34 cellular contexts compared by ENCODE assay signal in genomic region chr6:66232890-66233289, GRCh38.
"Had no signal": no experiment of that assay in that cellular context is flagged by ENCODE, and none has a peak within 500 bp of the region (broad histone marks: within the 10 kb centered on the region; RNA-seq: fewer than 3 reads in every experiment).

No MANE protein-coding gene starts in this region.

- H3K9me3 ChIP-seq: MG63 had no signal

- H3K27me3 ChIP-seq: MG63 had no signal

- H3K9ac ChIP-seq: KMS-11 had no signal

- DNase-seq: Karpas-422, Kasumi-1, KG1, MG63, MM.1S, MV-4-11, NCI-H1048, NCI-H1092, NCI-H1092 treated with DMSO at 0.1 percent for 48 hours, NCI-H1105, NCI-H1105 treated with DMSO at 0.1 percent for 48 hours, NCI-H1417, NCI-H1417 treated with DMSO at 0.1 percent for 48 hours, NCI-H1436, NCI-H1436 treated with DMSO at 0.1 percent for 48 hours, NCI-H146, NCI-H1694, NCI-H1694 treated with DMSO at 0.1 percent for 48 hours, NCI-H187, NCI-H187 treated with DMSO at 0.1 percent for 48 hours, NCI-H1930, NCI-H2029, NCI-H2029 treated with DMSO at 0.1 percent for 48 hours, NCI-H2081, NCI-H2081 treated with DMSO at 0.1 percent for 48 hours, NCI-H2107, NCI-H2171, NCI-H2227 treated with DMSO at 0.1 percent for 48 hours, NCI-H226, NCI-H345, NCI-H446, NCI-H446 treated with DMSO at 0.1 percent for 48 hours, NCI-H510A had no signal

- H3K4me3 ChIP-seq: MG63 had no signal

- H3K36me3 ChIP-seq: MG63 had no signal

- H3K27ac ChIP-seq: KMS-11 had no signal

- H3K4me2 ChIP-seq: KMS-11 had no signal
